ENCODE assay signal across 8 cellular contexts in the genomic region with DNA sequence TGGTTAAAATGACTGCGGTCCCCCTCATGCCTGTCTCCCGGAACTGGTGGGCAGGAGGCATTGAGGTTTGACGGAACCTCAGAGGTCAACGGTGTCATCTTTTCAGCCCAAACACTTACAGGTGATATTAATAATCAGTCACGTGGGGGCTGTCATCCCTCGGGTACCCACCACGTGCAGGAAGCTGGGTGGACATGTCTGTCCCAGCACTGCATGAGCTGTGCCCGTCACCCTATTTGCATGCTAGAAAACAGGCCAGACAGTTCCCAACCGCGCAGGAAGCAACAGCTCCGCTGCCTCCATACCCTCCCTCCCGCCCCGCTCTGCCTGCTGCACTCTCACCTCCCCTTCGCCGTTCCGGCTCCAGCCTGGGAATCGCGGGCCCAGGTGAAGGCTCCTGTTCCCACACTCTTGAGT. TPM values are rescaled to one million over a fixed set of nuclear protein-coding genes. Genes with fewer than 3 reads are reported as not detected.
DNase-seq lines count a peak whose midpoint lies in the region; ATAC-seq, FAIRE-seq and TF ChIP-seq lines count a peak whose summit lies in the region.

No MANE protein-coding gene starts in this region.

- intact Hi-C loops in A673 (cut with micrococcal nuclease; ENCODE audit: unreplicated experiment) = no loop called here

- H3K9me3 ChIP-seq in A673 (ENCODE audit: low read depth, low read length, poor library complexity, severe bottlenecking) (no peaks in the 10 kb centered on the region), thoracic aorta (no peaks in the 10 kb centered on the region), WERI-Rb-1 (ENCODE audit: severe bottlenecking) (no peaks in the 10 kb centered on the region)

- POLR2A ChIA-PET in A673 (lab: Charles Lee; ENCODE audit: low non-redundant PET) = no interaction called here

- H3K4me1 ChIP-seq in A673 (ENCODE audit: insufficient read depth, low read length, poor library complexity, severe bottlenecking) (peaks cover 6% of the 10 kb centered on the region), thoracic aorta (ENCODE audit: control insufficient read depth in 1 of 2, low read depth in 2 of 2) (peaks cover 9 to 25% of the 10 kb centered on the region in 2 donors)

- ATAC-seq in esophagus mucosa = peak; percentile 37
- ATAC-seq in thoracic aorta (ENCODE audit: insufficient number of reproducible peaks, low FRiP score, low read depth) = no peak
- no peak for ATAC-seq in HG03469 (IDR thresholded peaks at IDR 0.05; ENCODE audit: unreplicated experiment)

- CTCF ChIA-PET in A673 (lab: Charles Lee) = interaction anchor here (0.6 kb wide), 1 partner anchor 10 kb away, joined by 3 read pairs; the partner anchor contains the start of gene NOXO1

- H3K27me3 ChIP-seq in A673 (replicated peaks; ENCODE audit: insufficient read depth, low read depth, low read length, poor library complexity) (peaks cover 17% of the 10 kb centered on the region), thoracic aorta (replicated peaks; ENCODE audit: insufficient read depth) (peaks cover 7% of the 10 kb centered on the region), WERI-Rb-1 (ENCODE audit: insufficient read depth, low read depth, severe bottlenecking) (no peaks in the 10 kb centered on the region)

- peak; percentile 93 for FAIRE-seq in GM19239 (lab: Jason Lieb, UNC)

- no peak for TF ChIP-seq CTCF in A673 (conservative IDR thresholded peaks at IDR 0.05; ENCODE audit: low read depth, low read length)
- no peak for TF ChIP-seq CTCF in thoracic aorta (IDR thresholded peaks at IDR 0.05)
- no peak for TF ChIP-seq CTCF in WERI-Rb-1 (IDR thresholded peaks at IDR 0.05; ENCODE audit: low read depth, low read length)

- H3K27ac ChIP-seq in A673 (ENCODE audit: low read depth, low read length, poor library complexity, severe bottlenecking) (no peak overlapping the region), thoracic aorta (no peak overlapping the region), WERI-Rb-1 (no peak overlapping the region)

- H3K4me3 ChIP-seq in A673 (ENCODE audit: low read depth, low read length, poor library complexity, severe bottlenecking) = peak overlapping the region; percentile 44
- H3K4me3 ChIP-seq in thoracic aorta = peak overlapping the region; percentile 65
- H3K4me3 ChIP-seq in WERI-Rb-1 (ENCODE audit: low read depth, low read length) = no peak overlapping the region

- DNase-seq in A673 (ENCODE audit: low spot score) = no peak
- DNase-seq in GM19239 (ENCODE audit: insufficient read length, low spot score) = peak; percentile 82
- peak; percentile 29 for DNase-seq in T follicular helper cell (ENCODE audit: low read depth)
- DNase-seq in thoracic aorta (ENCODE audit: low spot score) = no peak
- no peak for DNase-seq in medulla oblongata (ENCODE audit: extremely low spot score)
- DNase-seq in WERI-Rb-1 = no peak

- BruUV-seq in A673 (replicated peaks; lab: Mats Ljungman, UMichigan) = no TSS peak

- H3K36me3 ChIP-seq in A673 (ENCODE audit: insufficient read depth, low read length, poor library complexity, severe bottlenecking) (peaks cover 3% of the 10 kb centered on the region), thoracic aorta (peaks cover 8% of the 10 kb centered on the region), WERI-Rb-1 (peaks cover 15% of the 10 kb centered on the region)

RNA-seq across cellular contexts. Expression of gene SYNGR3, which starts 1.4 kb away (rescaled TPM):
- total RNA-seq in A673 (2021) (1.4 and 2.3 TPM in 2 replicates), esophagus mucosa (0.16 TPM), thoracic aorta (1 to 10 TPM in 1 of 2 donors, under 1 TPM in 1; 0.49 to 1.5 TPM)

RNA-seq across cellular contexts. Expression of gene GFER, which starts 7.2 kb away (rescaled TPM):
- 26.2 and 27.4 TPM in 2 replicates for total RNA-seq in A673 (2021)
- 17.0 TPM for total RNA-seq in esophagus mucosa
- 10 to 100 TPM; 12.4 to 14.6 TPM for total RNA-seq in thoracic aorta

RNA-seq across cellular contexts. Expression of gene NOXO1, which starts 9.9 kb away (rescaled TPM):
- 0.90 and 1.2 TPM in 2 replicates for total RNA-seq in A673 (2021)
- 4.6 TPM for total RNA-seq in esophagus mucosa
- total RNA-seq in thoracic aorta = not detected

RNA-seq across cellular contexts. Expression of gene ZNF598, which starts 18.5 kb away (rescaled TPM):
- 68.0 and 75.8 TPM in 2 replicates for total RNA-seq in A673 (2021)
- total RNA-seq in esophagus mucosa = 41.0 TPM
- 10 to 100 TPM; 65.8 to 68.5 TPM for total RNA-seq in thoracic aorta

RNA-seq across cellular contexts. Expression of gene TBL3, which starts 19.3 kb away (rescaled TPM):
- total RNA-seq in A673 (2021) = 58.4 and 64.1 TPM in 2 replicates
- 31.5 TPM for total RNA-seq in esophagus mucosa
- total RNA-seq in thoracic aorta = 10 to 100 TPM; 22.2 to 44.8 TPM

Comparison
In these comparisons a context has a peak if more than half of its experiments do, and no peak if none do; other contexts are left out.
1. DNase-seq: peak in GM19239 (single experiment) and T follicular helper cell (single experiment); none in A673 (single experiment), thoracic aorta (single experiment), medulla oblongata (single experiment) and WERI-Rb-1 (single experiment).